In the genomic region with DNA sequence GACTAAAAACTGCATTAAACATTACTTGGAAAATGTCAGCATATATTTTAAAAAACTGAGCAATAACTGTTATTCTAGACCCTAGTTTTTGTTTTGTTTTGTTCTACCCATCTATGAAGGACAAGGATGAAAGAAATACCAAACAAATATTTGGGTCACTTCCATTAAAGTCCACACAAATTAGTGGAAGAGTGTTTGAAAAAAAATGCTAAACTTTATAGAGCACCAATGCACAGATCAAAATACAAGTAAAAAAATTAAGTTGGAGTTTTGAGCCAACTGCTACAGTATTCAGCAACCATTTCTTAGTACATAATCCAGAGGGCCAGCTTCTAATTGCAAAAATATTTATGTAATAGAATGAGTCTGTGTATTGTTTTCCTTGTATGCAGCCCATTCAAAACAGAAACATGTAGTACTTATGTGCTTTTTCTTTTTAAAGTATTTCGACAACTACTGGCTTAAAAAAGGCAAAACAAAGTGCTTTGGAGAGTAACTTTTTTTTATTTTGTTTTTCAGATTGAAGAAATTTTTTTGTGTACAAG, we compare ENCODE assay signal across 10 cellular contexts.
DNase-seq lines count a peak whose midpoint lies in the region; ATAC-seq and TF ChIP-seq lines count a peak whose summit lies in the region.
"Had no signal": no experiment of that assay in that cellular context is flagged by ENCODE, and none has a peak within 500 bp of the region (broad histone marks: within the 10 kb centered on the region; RNA-seq: fewer than 3 reads in every experiment).

No MANE protein-coding gene starts in this region.

- H3K4me3 Mint-ChIP-seq in effector memory CD8-positive, alpha-beta T cell, result peak overlapping the region; percentile 59 to 80

- ATAC-seq in effector memory CD8-positive, alpha-beta T cell (replicated peaks), result no peak
- ATAC-seq in HG03460 (IDR thresholded peaks at IDR 0.05; ENCODE audit: unreplicated experiment) (no peak), body of pancreas (no peak), omental fat pad (ENCODE audit: low FRiP score) (no peak), upper lobe of right lung (no peak)

- TF ChIP-seq POLR2A in body of pancreas (IDR thresholded peaks at IDR 0.05), result no peak

- DNase-seq in AG09319 (ENCODE audit: extremely low read depth, low read depth) (peak; percentile 75), SK-N-SH (no peak), osteoblast (ENCODE audit: insufficient read length, low spot score, missing footprints) (no peak), body of pancreas (no peak), omental fat pad (ENCODE audit: low spot score) (no peak), upper lobe of right lung (no peak)
- no peak for DNase-seq in effector memory CD8-positive, alpha-beta T cell
- DNase-seq: effector CD4-positive, alpha-beta T cell had no signal

- H3K27me3 ChIP-seq in SK-N-SH (ENCODE audit: insufficient read depth) (no peaks in the 10 kb centered on the region), osteoblast (ENCODE audit: insufficient read depth, low read length) (no peaks in the 10 kb centered on the region), body of pancreas (no peaks in the 10 kb centered on the region), upper lobe of right lung (no peaks in the 10 kb centered on the region)
- H3K27me3 ChIP-seq: brain microvascular endothelial cell had no signal

- H3K79me2 ChIP-seq in SK-N-SH (ENCODE audit: insufficient read depth), result no peaks in the 10 kb centered on the region
- H3K79me2 ChIP-seq in osteoblast (ENCODE audit: insufficient read depth, low read length), result peaks cover 73% of the 10 kb centered on the region

- intact Hi-C loops in body of pancreas (cut with DNase I) (no loop called here), upper lobe of right lung (cut with DNase I) (no loop called here)

- TF ChIP-seq CTCF in AG09319 (IDR thresholded peaks at IDR 0.05; ENCODE audit: low read depth, low read length) (no peak), SK-N-SH (IDR thresholded peaks at IDR 0.05) (no peak), osteoblast (IDR thresholded peaks at IDR 0.05; ENCODE audit: extremely low read depth, low read depth, low read length) (no peak), body of pancreas (IDR thresholded peaks at IDR 0.05) (no peak), omental fat pad (IDR thresholded peaks at IDR 0.05) (no peak), upper lobe of right lung (IDR thresholded peaks at IDR 0.05) (no peak)

- 90% methylated on average over 1 of the region's 1 CpG for WGBS in SK-N-SH (ENCODE audit: low lambda C conversion rate)
- 82 to 93% methylated on average over 1 of the region's 1 CpG for WGBS in body of pancreas, 2 donors

- TF ChIP-seq RAD21 in SK-N-SH (IDR thresholded peaks at IDR 0.05; ENCODE audit: low read length), result no peak

- no peaks in the 10 kb centered on the region for H3K27me3 Mint-ChIP-seq in effector memory CD8-positive, alpha-beta T cell

- H3K4me1 Mint-ChIP-seq in effector memory CD8-positive, alpha-beta T cell (ENCODE audit: low read depth in 2 of 2), result peaks cover 33 to 62% of the 10 kb centered on the region in 2 donors

- peaks cover 7% of the 10 kb centered on the region for H3F3A ChIP-seq in SK-N-SH (replicated peaks; ENCODE audit: insufficient read depth)

- no peak overlapping the region for H3K9ac ChIP-seq in SK-N-SH

- H3K9me2 ChIP-seq in SK-N-SH, result no peaks in the 10 kb centered on the region

- CTCF ChIA-PET in SK-N-SH (lab: Yijun Ruan, JAX), result no interaction called here

- H3K4me1 ChIP-seq in SK-N-SH (ENCODE audit: control insufficient read depth in 1 of 2, insufficient read depth in 2 of 2, low read depth in 1 of 2, low read length in 1 of 2) (peaks cover 3 to 12% of the 10 kb centered on the region in 2 experiments; a peak in 3 of 4 replicates), osteoblast (ENCODE audit: insufficient read depth, low read length) (peaks cover 34% of the 10 kb centered on the region), body of pancreas (peaks cover 6% of the 10 kb centered on the region), upper lobe of right lung (peaks cover 27% of the 10 kb centered on the region)

- peak overlapping the region; percentile 82 to 98 for H3K27ac Mint-ChIP-seq in effector memory CD8-positive, alpha-beta T cell

- H3K9me3 Mint-ChIP-seq in effector memory CD8-positive, alpha-beta T cell, result no peaks in the 10 kb centered on the region

- H3K36me3 Mint-ChIP-seq in effector memory CD8-positive, alpha-beta T cell (ENCODE audit: insufficient read depth), result peaks cover 18% of the 10 kb centered on the region

- no peak overlapping the region for H3K4me3 ChIP-seq in SK-N-SH (ENCODE audit: low read depth in 2 of 2, low read length in 1 of 2)
- no peak overlapping the region for H3K4me3 ChIP-seq in osteoblast (ENCODE audit: insufficient read depth, low read length)
- no peak overlapping the region for H3K4me3 ChIP-seq in body of pancreas
- H3K4me3 ChIP-seq in upper lobe of right lung, result no peak overlapping the region

- no peak overlapping the region for H3K4me2 ChIP-seq in SK-N-SH
- peak overlapping the region; percentile 27 for H3K4me2 ChIP-seq in osteoblast (ENCODE audit: insufficient read depth, low read length)

- H2AFZ ChIP-seq in SK-N-SH (ENCODE audit: low read depth), result no peak overlapping the region
- H2AFZ ChIP-seq in osteoblast (ENCODE audit: low read length), result no peak overlapping the region

- H4K20me1 ChIP-seq in SK-N-SH (ENCODE audit: insufficient read depth), result no peaks in the 10 kb centered on the region; the same call in 1 of the 2 replicates
- H4K20me1 ChIP-seq in osteoblast (ENCODE audit: insufficient read depth, low read length), result peaks cover 11% of the 10 kb centered on the region

- H3K36me3 ChIP-seq in SK-N-SH (replicated peaks in 1 of 2; ENCODE audit: control insufficient read depth in 1 of 2, insufficient read depth in 2 of 2, low read length in 1 of 2), result peaks cover 8 to 34% of the 10 kb centered on the region in 2 experiments
- peaks cover 35% of the 10 kb centered on the region for H3K36me3 ChIP-seq in osteoblast (ENCODE audit: insufficient read depth, low read length)
- peaks cover 0 to 2% of the 10 kb centered on the region in 2 donors for H3K36me3 ChIP-seq in body of pancreas (replicated peaks in 1 of 2; ENCODE audit: insufficient read depth in 1 of 2, low read depth in 2 of 2)
- H3K36me3 ChIP-seq in upper lobe of right lung, result peaks cover 6% of the 10 kb centered on the region
- H3K36me3 ChIP-seq: brain microvascular endothelial cell had no signal

- peak overlapping the region; percentile 43 to 58; a peak in 3 of 4 replicates for H3K27ac ChIP-seq in SK-N-SH (ENCODE audit: low read depth in 2 of 2, low read length in 1 of 2)
- peak overlapping the region; percentile 74 for H3K27ac ChIP-seq in osteoblast (ENCODE audit: low read depth, low read length)
- H3K27ac ChIP-seq in body of pancreas, result no peak overlapping the region
- H3K27ac ChIP-seq in upper lobe of right lung, result no peak overlapping the region
- H3K27ac ChIP-seq: brain microvascular endothelial cell had no signal

- no peak for TF ChIP-seq EP300 in SK-N-SH (IDR thresholded peaks at IDR 0.05; ENCODE audit: borderline replicate concordance in 1 of 2, low read depth in 1 of 2, low read length in 1 of 2)

- H3K9me3 ChIP-seq in SK-N-SH (no peaks in the 10 kb centered on the region), osteoblast (ENCODE audit: low read depth, low read length) (no peaks in the 10 kb centered on the region), body of pancreas (no peaks in the 10 kb centered on the region), upper lobe of right lung (no peaks in the 10 kb centered on the region)

- POLR2A ChIA-PET in SK-N-SH (lab: Yijun Ruan, JAX), result no interaction called here

TF ChIP-seq in SK-N-SH, 30 proteins besides CTCF, POLR2A, EP300 and RAD21 (continues in another document):
- TF ChIP-seq NFIC (IDR thresholded peaks at IDR 0.05; ENCODE audit: borderline replicate concordance) (no peak), YY1 (IDR thresholded peaks at IDR 0.05; ENCODE audit: low read depth) (no peak), MAX (IDR thresholded peaks at IDR 0.05; ENCODE audit: low read depth) (no peak), SMC3 (IDR thresholded peaks at IDR 0.05; ENCODE audit: low read depth, low read length) (no peak), CHD2 (IDR thresholded peaks at IDR 0.05; ENCODE audit: low read length, partially characterized antibody) (no peak), FOXM1 (IDR thresholded peaks at IDR 0.05; ENCODE audit: low read depth) (no peak)
- TF ChIP-seq, protein P1, sequence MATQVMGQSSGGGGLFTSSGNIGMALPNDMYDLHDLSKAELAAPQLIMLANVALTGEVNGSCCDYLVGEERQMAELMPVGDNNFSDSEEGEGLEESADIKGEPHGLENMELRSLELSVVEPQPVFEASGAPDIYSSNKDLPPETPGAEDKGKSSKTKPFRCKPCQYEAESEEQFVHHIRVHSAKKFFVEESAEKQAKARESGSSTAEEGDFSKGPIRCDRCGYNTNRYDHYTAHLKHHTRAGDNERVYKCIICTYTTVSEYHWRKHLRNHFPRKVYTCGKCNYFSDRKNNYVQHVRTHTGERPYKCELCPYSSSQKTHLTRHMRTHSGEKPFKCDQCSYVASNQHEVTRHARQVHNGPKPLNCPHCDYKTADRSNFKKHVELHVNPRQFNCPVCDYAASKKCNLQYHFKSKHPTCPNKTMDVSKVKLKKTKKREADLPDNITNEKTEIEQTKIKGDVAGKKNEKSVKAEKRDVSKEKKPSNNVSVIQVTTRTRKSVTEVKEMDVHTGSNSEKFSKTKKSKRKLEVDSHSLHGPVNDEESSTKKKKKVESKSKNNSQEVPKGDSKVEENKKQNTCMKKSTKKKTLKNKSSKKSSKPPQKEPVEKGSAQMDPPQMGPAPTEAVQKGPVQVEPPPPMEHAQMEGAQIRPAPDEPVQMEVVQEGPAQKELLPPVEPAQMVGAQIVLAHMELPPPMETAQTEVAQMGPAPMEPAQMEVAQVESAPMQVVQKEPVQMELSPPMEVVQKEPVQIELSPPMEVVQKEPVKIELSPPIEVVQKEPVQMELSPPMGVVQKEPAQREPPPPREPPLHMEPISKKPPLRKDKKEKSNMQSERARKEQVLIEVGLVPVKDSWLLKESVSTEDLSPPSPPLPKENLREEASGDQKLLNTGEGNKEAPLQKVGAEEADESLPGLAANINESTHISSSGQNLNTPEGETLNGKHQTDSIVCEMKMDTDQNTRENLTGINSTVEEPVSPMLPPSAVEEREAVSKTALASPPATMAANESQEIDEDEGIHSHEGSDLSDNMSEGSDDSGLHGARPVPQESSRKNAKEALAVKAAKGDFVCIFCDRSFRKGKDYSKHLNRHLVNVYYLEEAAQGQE (IDR thresholded peaks at IDR 0.05; ENCODE audit: low read depth, low read length), result no peak

Comparison
In these comparisons a context has a peak if more than half of its experiments do, and no peak if none do; other contexts are left out.
1. H3K27ac ChIP-seq: peak in SK-N-SH (2 of 2) and osteoblast (single experiment); none in body of pancreas (0 of 4) and upper lobe of right lung (single experiment).